ENCODE assay signal across 23 cellular contexts in genomic region chr15:42687740-42688139, GRCh38.
"Had no signal": no experiment of that assay in that cellular context is flagged by ENCODE, and none has a peak within 500 bp of the region (broad histone marks: within the 10 kb centered on the region; RNA-seq: fewer than 3 reads in every experiment).

No MANE protein-coding gene starts in this region.

- H3K9me3 ChIP-seq: ascending aorta, gastrocnemius medialis, heart left ventricle had no signal

- H3K4me1 ChIP-seq: ascending aorta, gastrocnemius medialis, heart left ventricle had no signal

- ATAC-seq: activated naive CD4-positive, alpha-beta T cell treated with anti-CD3 and anti-CD28 coated beads, Interleukin-2, amount 50 U/mL, for 72 hours; activated T-cell treated with anti-CD3 and anti-CD28 coated beads, Interleukin-2, amount 50 U/mL, for 72 hours; gastrocnemius medialis; heart left ventricle had no signal

- H3K36me3 ChIP-seq: gastrocnemius medialis had no signal

- DNase-seq: activated CD4-positive, alpha-beta memory T cell treated with anti-CD3 and anti-CD28 coated beads, Interleukin-2, amount 10 ng/mL, durations not matched to agents 7 days and 5 days; activated CD4-positive, alpha-beta T cell treated with anti-CD3 and anti-CD28 coated beads for 1 hour; activated CD4-positive, alpha-beta T cell treated with anti-CD3 and anti-CD28 coated beads for 4 hours; activated CD4-positive, alpha-beta T cell treated with anti-CD3 and anti-CD28 coated beads, Interleukin-2, amount 10 ng/mL, durations not matched to agents 7 days and 5 days; activated CD4-positive, alpha-beta T cell treated with anti-CD3 and anti-CD28 coated beads, Interleukin-2, amount 50 U/mL, for 4 hours; activated CD8-positive, alpha-beta memory T cell treated with anti-CD3 and anti-CD28 coated beads, Interleukin-2, amount 50 U/mL, for 48 hours; activated gamma-delta T cell; activated naive CD4-positive, alpha-beta T cell; activated naive CD4-positive, alpha-beta T cell treated with anti-CD3 and anti-CD28 coated beads, Interleukin-2, amount 10 ng/mL, durations not matched to agents 7 days and 5 days; activated naive CD8-positive, alpha-beta T cell treated with anti-CD3 and anti-CD28 coated beads, Interleukin-2, amount 10 ng/mL, durations not matched to agents 7 days and 5 days; activated T-cell treated with anti-CD3 and anti-CD28 coated beads for 4 hours; activated T-cell treated with anti-CD3 and anti-CD28 coated beads, Interleukin-2, amount 50 U/mL, for 24 hours; activated T-cell treated with anti-CD3 and anti-CD28 coated beads, Interleukin-2, amount 50 U/mL, for 72 hours; caudate nucleus; cortex of kidney; effector CD8-positive, alpha-beta T cell; foreskin fibroblast; gastrocnemius medialis; glutamatergic neuron; heart left ventricle; T-helper 2 cell had no signal

- H3K27ac ChIP-seq: ascending aorta, gastrocnemius medialis, heart left ventricle had no signal

- H3K4me3 ChIP-seq: ascending aorta, gastrocnemius medialis, heart left ventricle had no signal

- H3K27me3 ChIP-seq: ascending aorta, gastrocnemius medialis, heart left ventricle had no signal
